ENCODE assay signal across 9 cellular contexts in genomic region chr12:12720052-12720451, GRCh38. TPM values are rescaled to one million over a fixed set of nuclear protein-coding genes. Genes with fewer than 3 reads are reported as not detected.
DNase-seq lines count a peak whose midpoint lies in the region; ATAC-seq and TF ChIP-seq lines count a peak whose summit lies in the region.
"Had no signal": no experiment of that assay in that cellular context is flagged by ENCODE, and none has a peak within 500 bp of the region (broad histone marks: within the 10 kb centered on the region; RNA-seq: fewer than 3 reads in every experiment).

No MANE protein-coding gene starts in this region.

- H3K4me3 ChIP-seq in iPS-20b (ENCODE audit: low read length) (peak overlapping the region; percentile 16; the same call in 1 of the 2 replicates), thyroid gland (replicated peaks in 1 of 3) (peak overlapping the region in 1 of 3 donors; percentile 96)

- peak overlapping the region; percentile 98 for H3K27ac Mint-ChIP-seq in activated naive CD4-positive, alpha-beta T cell treated with anti-CD3 and anti-CD28 coated beads for 36 hours
- H3K27ac Mint-ChIP-seq in activated CD4-positive, alpha-beta memory T cell treated with anti-CD3 and anti-CD28 coated beads for 36 hours: peak overlapping the region; percentile 98

- no peak for TF ChIP-seq CTCF in thyroid gland (IDR thresholded peaks at IDR 0.05)

- H3K4me1 Mint-ChIP-seq in activated naive CD4-positive, alpha-beta T cell treated with anti-CD3 and anti-CD28 coated beads for 36 hours (ENCODE audit: low read depth): peaks cover 35% of the 10 kb centered on the region
- peaks cover 25% of the 10 kb centered on the region for H3K4me1 Mint-ChIP-seq in activated CD4-positive, alpha-beta memory T cell treated with anti-CD3 and anti-CD28 coated beads for 36 hours (ENCODE audit: low read depth)

- H3K4me1 ChIP-seq in iPS-20b (ENCODE audit: insufficient read depth, low read length) (peaks cover 16% of the 10 kb centered on the region; the same call in 1 of the 2 replicates), thyroid gland (peaks cover 23 to 36% of the 10 kb centered on the region in 2 donors)

- no peak overlapping the region for H3K9ac ChIP-seq in iPS-20b (ENCODE audit: low read depth, low read length)

- H3K9me3 ChIP-seq in iPS-20b (ENCODE audit: insufficient read depth, low read depth, low read length) (no peaks in the 10 kb centered on the region), thyroid gland (no peaks in the 10 kb centered on the region)

- H3K4me3 Mint-ChIP-seq in activated naive CD4-positive, alpha-beta T cell treated with anti-CD3 and anti-CD28 coated beads for 36 hours: peak overlapping the region; percentile 98
- peak overlapping the region; percentile 98 for H3K4me3 Mint-ChIP-seq in activated CD4-positive, alpha-beta memory T cell treated with anti-CD3 and anti-CD28 coated beads for 36 hours

- H3K27me3 ChIP-seq in iPS-20b (ENCODE audit: insufficient read depth, low read length) (peaks cover 67% of the 10 kb centered on the region), thyroid gland (no peaks in the 10 kb centered on the region)

- H3K36me3 Mint-ChIP-seq in activated naive CD4-positive, alpha-beta T cell treated with anti-CD3 and anti-CD28 coated beads for 36 hours (ENCODE audit: low read depth): peaks cover 52% of the 10 kb centered on the region
- peaks cover 65% of the 10 kb centered on the region for H3K36me3 Mint-ChIP-seq in activated CD4-positive, alpha-beta memory T cell treated with anti-CD3 and anti-CD28 coated beads for 36 hours

- H3K27ac ChIP-seq in iPS-20b (ENCODE audit: low read length) (no peak overlapping the region), thyroid gland (peak overlapping the region; percentile 100)

- POLR2A ChIA-PET in activated CD4-positive, alpha-beta memory T cell treated with anti-CD3 and anti-CD28 coated beads for 36 hours (lab: Charles Lee): interaction anchor here (0.8 to 7.3 kb wide), 6 partner anchors 17 to 362 kb away, joined by 3 to 133 read pairs (median 8); partner anchors contain the start of genes BORCS5 and GPR19

- CTCF ChIA-PET in activated naive CD4-positive, alpha-beta T cell treated with anti-CD3 and anti-CD28 coated beads for 36 hours (lab: Charles Lee): no interaction called here
- CTCF ChIA-PET in activated CD4-positive, alpha-beta memory T cell treated with anti-CD3 and anti-CD28 coated beads for 36 hours (lab: Charles Lee): interaction anchor here (3.2 kb wide), 1 partner anchor 17 kb away, joined by 20 read pairs; no protein-coding TSS in a partner anchor

- no peak for TF ChIP-seq POLR2A in thyroid gland (IDR thresholded peaks at IDR 0.05)

- no peak for DNase-seq in activated naive CD4-positive, alpha-beta T cell treated with anti-CD3 and anti-CD28 coated beads for 36 hours
- no peak for DNase-seq in activated naive CD4-positive, alpha-beta T cell treated with anti-CD3 and anti-CD28 coated beads, Interleukin-2, amount 50 U/mL, for 16 hours
- DNase-seq in activated CD4-positive, alpha-beta memory T cell treated with anti-CD3 and anti-CD28 coated beads for 36 hours: no peak
- DNase-seq in thyroid gland: no peak
- no peak for DNase-seq in SW 1271 (lab: John Stamatoyannopoulos, UW)
- DNase-seq in NCI-H1048 (lab: John Stamatoyannopoulos, UW): no peak
- DNase-seq: NCI-H187 treated with DMSO at 0.1 percent for 48 hours had no signal

- WGBS in thyroid gland, 2 donors: 68 to 69% methylated on average over 4 of the region's 4 CpGs

- ATAC-seq in GM18867 (IDR thresholded peaks at IDR 0.05; ENCODE audit: unreplicated experiment): no peak

- H3K36me3 ChIP-seq in iPS-20b (ENCODE audit: insufficient read depth, low read depth, low read length): peaks cover 38% of the 10 kb centered on the region
- H3K36me3 ChIP-seq in thyroid gland: peaks cover 6 to 10% of the 10 kb centered on the region in 2 donors

- no peaks in the 10 kb centered on the region for H3K27me3 Mint-ChIP-seq in activated naive CD4-positive, alpha-beta T cell treated with anti-CD3 and anti-CD28 coated beads for 36 hours (ENCODE audit: low read depth)
- no peaks in the 10 kb centered on the region for H3K27me3 Mint-ChIP-seq in activated CD4-positive, alpha-beta memory T cell treated with anti-CD3 and anti-CD28 coated beads for 36 hours

- no peaks in the 10 kb centered on the region for H3K9me3 Mint-ChIP-seq in activated naive CD4-positive, alpha-beta T cell treated with anti-CD3 and anti-CD28 coated beads for 36 hours
- no peaks in the 10 kb centered on the region for H3K9me3 Mint-ChIP-seq in activated CD4-positive, alpha-beta memory T cell treated with anti-CD3 and anti-CD28 coated beads for 36 hours

- intact Hi-C loops in activated naive CD4-positive, alpha-beta T cell treated with anti-CD3 and anti-CD28 coated beads for 36 hours (cut with micrococcal nuclease): loop anchor here (5.0 kb wide), 2 partner anchors 953 to 1667 kb away; no protein-coding TSS in a partner anchor
- intact Hi-C loops in activated CD4-positive, alpha-beta memory T cell treated with anti-CD3 and anti-CD28 coated beads for 36 hours (cut with micrococcal nuclease): loop anchor here (5.0 to 10.0 kb wide), 2 partner anchors 175 to 1677 kb away; partner anchors contain the start of gene GPRC5A
- intact Hi-C loops in thyroid gland (cut with DNase I): loop anchor here (10.0 kb wide), 1 partner anchor 175 kb away; the partner anchor contains the start of gene GPRC5A

RNA-seq across cellular contexts. Expression of gene CDKN1B, which starts 2.9 kb away (rescaled TPM):
- total RNA-seq in activated naive CD4-positive, alpha-beta T cell treated with anti-CD3 and anti-CD28 coated beads for 36 hours: 10 to 100 TPM; 35.9 to 39.1 TPM
- 10 to 100 TPM; 52.4 to 52.8 TPM for total RNA-seq in activated CD4-positive, alpha-beta memory T cell treated with anti-CD3 and anti-CD28 coated beads for 36 hours
- 10 to 100 TPM; 52.3 to 77.3 (median 62.7) TPM for total RNA-seq in thyroid gland

RNA-seq across cellular contexts. Expression of gene GPR19, which starts 24.1 kb away (rescaled TPM):
- total RNA-seq in activated naive CD4-positive, alpha-beta T cell treated with anti-CD3 and anti-CD28 coated beads for 36 hours: 10 to 100 TPM; 17.1 to 18.5 TPM
- total RNA-seq in activated CD4-positive, alpha-beta memory T cell treated with anti-CD3 and anti-CD28 coated beads for 36 hours: 10 to 100 TPM; 23.1 to 24.5 TPM
- total RNA-seq in thyroid gland: not detected

Comparison
In these comparisons a context has a peak if more than half of its experiments do, and no peak if none do; other contexts are left out.
1. RNA of gene GPR19, which starts 24.1 kb away (total RNA-seq): 23.1 to 24.5 TPM in activated CD4-positive, alpha-beta memory T cell treated with anti-CD3 and anti-CD28 coated beads for 36 hours and 17.1 to 18.5 TPM in activated naive CD4-positive, alpha-beta T cell treated with anti-CD3 and anti-CD28 coated beads for 36 hours; not detected in thyroid gland; every median in the first group is over 10 times any median in the second.